Comparison of ENCODE assay signal across 6 cellular contexts in the genomic region with DNA sequence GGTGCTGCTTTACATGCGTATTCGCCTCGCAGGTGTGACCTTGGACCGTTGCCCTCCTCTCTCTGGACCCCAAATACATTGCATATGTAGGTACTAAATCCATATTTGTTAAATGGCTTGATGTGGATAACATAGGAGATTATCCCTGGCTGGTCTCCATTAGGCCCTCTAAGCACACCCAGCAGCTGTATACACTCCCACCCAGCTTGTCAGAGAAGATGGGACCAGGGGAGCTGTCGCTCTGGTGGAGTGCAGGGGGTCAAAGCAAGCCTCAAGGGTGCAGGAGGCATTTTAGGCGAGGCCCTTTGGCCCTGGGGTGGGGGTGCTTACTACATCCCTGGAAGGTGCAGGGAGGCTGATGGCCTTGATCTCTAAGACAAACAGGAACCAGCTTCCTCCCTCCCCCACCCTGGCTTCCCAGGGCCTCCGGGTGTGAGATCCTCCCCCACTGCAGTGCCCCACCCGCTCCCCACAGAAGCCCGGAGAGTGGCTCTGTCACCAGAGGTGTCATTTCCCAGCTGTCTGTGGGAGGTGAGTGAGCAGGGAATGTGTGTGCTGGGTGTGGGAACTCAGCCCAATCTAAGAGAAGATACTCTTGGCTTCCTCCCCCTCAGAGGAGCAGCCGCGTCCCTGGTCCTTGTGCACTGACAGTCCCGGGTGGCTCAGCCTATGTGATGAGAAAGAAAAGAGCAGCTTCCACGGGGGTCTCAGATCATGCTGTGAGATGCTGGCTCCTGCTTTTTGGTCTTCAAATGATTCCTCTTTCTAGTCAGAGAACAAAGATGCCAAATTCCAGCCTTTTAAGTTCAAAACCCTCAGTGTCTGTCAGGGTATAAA. TPM values are rescaled to one million over a fixed set of nuclear protein-coding genes. Genes with fewer than 3 reads are reported as not detected.
DNase-seq lines count a peak whose midpoint lies in the region; ATAC-seq and TF ChIP-seq lines count a peak whose summit lies in the region.

No MANE protein-coding gene starts in this region.

- no peak for TF ChIP-seq POLR2A in testis (IDR thresholded peaks at IDR 0.05)

- TF ChIP-seq CTCF in left lung (IDR thresholded peaks at IDR 0.05) = no peak
- no peak for TF ChIP-seq CTCF in testis (IDR thresholded peaks at IDR 0.05)

- peak; percentile 58 for DNase-seq in AG20443 (ENCODE audit: low spot score)
- DNase-seq in NCI-H1694 treated with DMSO at 0.1 percent for 48 hours (lab: John Stamatoyannopoulos, UW) = peak; percentile 32
- DNase-seq in activated naive CD4-positive, alpha-beta T cell treated with anti-CD3 and anti-CD28 coated beads, Interleukin-2, amount 50 U/mL, for 16 hours = peak; percentile 60
- peak; percentile 86 to 87 for DNase-seq in left lung
- DNase-seq in testis = peak; percentile 92

- 1 to 10% methylated on average over 8 to 13 of the region's 13 CpGs for WGBS in testis, 2 donors

- H3K36me3 ChIP-seq in left lung (peaks cover 0 to 22% of the 10 kb centered on the region in 2 donors), testis (ENCODE audit: low read depth, missing control alignments) (no peaks in the 10 kb centered on the region)

- H3K4me3 ChIP-seq in left lung = peak overlapping the region in 1 of 2 donors; percentile 11
- H3K4me3 ChIP-seq in testis = no peak overlapping the region

- H3K27me3 ChIP-seq in left lung (no peaks in the 10 kb centered on the region), testis (no peaks in the 10 kb centered on the region)

- ATAC-seq in left lung = peak; percentile 57
- ATAC-seq in GM19395 (IDR thresholded peaks at IDR 0.05; ENCODE audit: unreplicated experiment) = no peak

- H3K27ac ChIP-seq in left lung = peak overlapping the region; percentile 92 to 95
- peak overlapping the region; percentile 100 for H3K27ac ChIP-seq in testis

- no peaks in the 10 kb centered on the region for H3K9me3 ChIP-seq in left lung
- no peaks in the 10 kb centered on the region for H3K9me3 ChIP-seq in testis

- H3K4me1 ChIP-seq in left lung = peaks cover 28 to 50% of the 10 kb centered on the region in 2 donors
- peaks cover 38% of the 10 kb centered on the region for H3K4me1 ChIP-seq in testis

- intact Hi-C loops in left lung (cut with DNase I) (no loop called here), testis (cut with DNase I; ENCODE audit: low total_unique reads) (no loop called here)

RNA-seq across cellular contexts. Expression of a gene that starts 1.4 kb away (rescaled TPM):
- 10 to 100 TPM; 48.3 to 48.9 TPM for total RNA-seq in left lung
- total RNA-seq in testis = 10 to 100 TPM; 66.3 to 76.5 TPM
- 116 TPM for polyA plus RNA-seq in testis (ENCODE audit: insufficient read depth, low read depth, low replicate concordance)

RNA-seq across cellular contexts. Expression of a gene that starts 12.0 kb away (rescaled TPM):
- total RNA-seq in left lung (10 to 100 TPM; 15.0 to 15.9 TPM), testis (10 to 100 TPM; 17.2 to 23.2 TPM)
- polyA plus RNA-seq in testis (ENCODE audit: insufficient read depth, low read depth, low replicate concordance) = 31.8 TPM

RNA-seq across cellular contexts. Expression of a gene that starts 12.0 kb away (rescaled TPM):
- total RNA-seq in left lung (100 to 1,000 TPM; 101 to 111 TPM), testis (100 to 1,000 TPM in 1 of 2 donors, 10 to 100 TPM in 1; 96.0 to 119 TPM)
- polyA plus RNA-seq in testis (ENCODE audit: insufficient read depth, low read depth, low replicate concordance) = 55.1 TPM

RNA-seq across cellular contexts. Expression of a gene that starts 25.8 kb away (rescaled TPM):
- total RNA-seq in left lung = 10 to 100 TPM in 1 of 2 donors, 1 to 10 TPM in 1; 8.8 to 10.6 TPM
- 10 to 100 TPM in 1 of 2 donors, 1 to 10 TPM in 1; 8.7 to 10.4 TPM for total RNA-seq in testis
- 8.5 TPM for polyA plus RNA-seq in testis (ENCODE audit: insufficient read depth, low read depth, low replicate concordance)

RNA-seq across cellular contexts. Expression of a gene that starts 40.3 kb away (rescaled TPM):
- under 1 TPM in 1 of 2 donors, not detected in 1; 0.52 TPM for total RNA-seq in left lung
- under 1 TPM in 1 of 2 donors, not detected in 1; 0.31 TPM for total RNA-seq in testis
- polyA plus RNA-seq in testis (ENCODE audit: insufficient read depth, low read depth, low replicate concordance) = 0.25 TPM

Comparison
In these comparisons a context has a peak if more than half of its experiments do, and no peak if none do; other contexts are left out.
1. DNase-seq: peak in every context shown above with its lines; median percentile 92 in testis; 86 in left lung; 60 in activated naive CD4-positive, alpha-beta T cell treated with anti-CD3 and anti-CD28 coated beads, Interleukin-2, amount 50 U/mL, for 16 hours; 58 in AG20443; 32 in NCI-H1694 treated with DMSO at 0.1 percent for 48 hours.